In genomic region chr6:8025191-8025590, GRCh38 we compare ENCODE assay signal across 19 cellular contexts.
"Had no signal": no experiment of that assay in that cellular context is flagged by ENCODE, and none has a peak within 500 bp of the region (broad histone marks: within the 10 kb centered on the region; RNA-seq: fewer than 3 reads in every experiment).

No MANE protein-coding gene starts in this region.

- H3K36me3 ChIP-seq: gastrocnemius medialis, pancreas, thyroid gland, vagina had no signal

- ATAC-seq: gastrocnemius medialis; mucosa of descending colon; naive thymus-derived CD8-positive, alpha-beta T cell; pancreas; sciatic nerve; stimulated activated effector memory CD8-positive, alpha-beta T cell treated with anti-CD3 and anti-CD28 coated beads, Interleukin-12 subunit alpha, Interleukin-12 subunit beta, amount 100 ng/mL, for 72 hours had no signal

- H3K27ac ChIP-seq: dorsolateral prefrontal cortex, gastrocnemius medialis, neutrophil, pancreas, stomach, thyroid gland, vagina had no signal

- H3K4me3 ChIP-seq: dorsolateral prefrontal cortex, gastrocnemius medialis, lung, mucosa of descending colon, pancreas, stomach, thyroid gland, vagina had no signal

- H3K27me3 Mint-ChIP-seq: memory B cell; naive thymus-derived CD8-positive, alpha-beta T cell had no signal

- DNase-seq: dorsolateral prefrontal cortex; effector CD4-positive, alpha-beta T cell; gastrocnemius medialis; head of caudate nucleus; mucosa of descending colon; naive thymus-derived CD8-positive, alpha-beta T cell; pancreas; stimulated activated CD4-positive, alpha-beta T cell treated with anti-CD3 and anti-CD28 coated beads, Interleukin-2, amount 100 ng/mL, for 24 hours; stimulated activated CD4-positive, alpha-beta T cell treated with anti-CD3 and anti-CD28 coated beads, Interleukin-4, amount 100 ng/mL, for 24 hours; stimulated activated naive CD4-positive, alpha-beta T cell treated with Interleukin-2 at 50 U/mL for 16 hours; stomach; thyroid gland; trophoblast cell had no signal

- H3K9me3 Mint-ChIP-seq: stimulated activated effector memory CD8-positive, alpha-beta T cell treated with anti-CD3 and anti-CD28 coated beads, Interleukin-12 subunit alpha, Interleukin-12 subunit beta, amount 100 ng/mL, for 72 hours had no signal

- H3K9me3 ChIP-seq: gastrocnemius medialis, mucosa of descending colon, neutrophil, pancreas, stomach, thyroid gland, vagina had no signal

- H3K4me3 Mint-ChIP-seq: memory B cell; naive thymus-derived CD8-positive, alpha-beta T cell; stimulated activated effector memory CD8-positive, alpha-beta T cell treated with anti-CD3 and anti-CD28 coated beads, Interleukin-12 subunit alpha, Interleukin-12 subunit beta, amount 100 ng/mL, for 72 hours had no signal

- H3K27me3 ChIP-seq: dorsolateral prefrontal cortex, gastrocnemius medialis, neutrophil, pancreas, stomach, thyroid gland, vagina had no signal

- H3K27ac Mint-ChIP-seq: memory B cell; naive thymus-derived CD8-positive, alpha-beta T cell; stimulated activated effector memory CD8-positive, alpha-beta T cell treated with anti-CD3 and anti-CD28 coated beads, Interleukin-12 subunit alpha, Interleukin-12 subunit beta, amount 100 ng/mL, for 72 hours had no signal

- H3K4me1 Mint-ChIP-seq: stimulated activated effector memory CD8-positive, alpha-beta T cell treated with anti-CD3 and anti-CD28 coated beads, Interleukin-12 subunit alpha, Interleukin-12 subunit beta, amount 100 ng/mL, for 72 hours had no signal
